25 cellular contexts compared by ENCODE assay signal in the genomic region with DNA sequence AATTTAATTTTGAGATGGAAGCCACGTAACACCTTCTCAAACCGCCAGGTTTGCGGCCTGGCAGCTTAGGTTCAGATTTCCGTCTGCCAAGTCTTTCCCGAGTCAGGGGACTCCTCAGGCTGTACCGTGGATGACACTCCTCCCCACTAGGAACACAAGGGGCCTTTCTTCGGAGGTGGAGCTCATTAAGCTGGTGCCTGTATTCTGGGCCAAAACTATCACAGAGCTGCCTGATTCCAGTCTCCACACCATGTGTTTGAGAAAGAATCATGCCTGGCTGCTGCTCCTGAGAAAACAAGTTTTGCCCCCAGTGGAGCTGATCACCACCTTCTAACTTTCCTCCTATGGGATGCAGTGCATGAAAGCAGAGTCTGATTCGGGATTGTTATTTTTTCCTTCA. TPM values are rescaled to one million over a fixed set of nuclear protein-coding genes. Genes with fewer than 3 reads are reported as not detected.
A peak's percentile ranks its signal among the peaks of the same experiment; 100 is the strongest.
DNase-seq lines count a peak whose midpoint lies in the region; ATAC-seq, FAIRE-seq and TF ChIP-seq lines count a peak whose summit lies in the region.
"Had no signal": no experiment of that assay in that cellular context is flagged by ENCODE, and none has a peak within 500 bp of the region (broad histone marks: within the 10 kb centered on the region; RNA-seq: fewer than 3 reads in every experiment).

No MANE protein-coding gene starts in this region.

- no peak for TF ChIP-seq POLR2A in gastrocnemius medialis (IDR thresholded peaks at IDR 0.05)

- H3K27ac ChIP-seq in cardiac muscle cell, result peak overlapping the region; percentile 35
- H3K27ac ChIP-seq in heart right ventricle, result no peak overlapping the region
- no peak overlapping the region for H3K27ac ChIP-seq in gastrocnemius medialis
- H3K27ac ChIP-seq: BLaER1 had no signal

- H3K9me3 Mint-ChIP-seq in endothelial cell (ENCODE audit: unreplicated experiment), result no peaks in the 10 kb centered on the region
- H3K9me3 Mint-ChIP-seq in osteocyte (ENCODE audit: unreplicated experiment), result peaks cover 7% of the 10 kb centered on the region
- H3K9me3 Mint-ChIP-seq in type B pancreatic cell, result no peaks in the 10 kb centered on the region
- no peaks in the 10 kb centered on the region for H3K9me3 Mint-ChIP-seq in activated CD4-positive, alpha-beta memory T cell treated with anti-CD3 and anti-CD28 coated beads, Interleukin-2, amount 10 ng/mL, durations not matched to agents 7 days and 5 days
- H3K9me3 Mint-ChIP-seq: HFFc6 had no signal

- H3K9me3 ChIP-seq in cardiac muscle cell (ENCODE audit: low read depth) (no peaks in the 10 kb centered on the region), heart right ventricle (peaks cover 0 to 34% (median 3%) of the 10 kb centered on the region in 11 donors), gastrocnemius medialis (no peaks in the 10 kb centered on the region)

- no peak for DNase-seq in cardiac muscle cell (ENCODE audit: low read depth in 1 of 2, low spot score in 1 of 2)
- no peak for DNase-seq in heart right ventricle
- no peak for DNase-seq in endothelial cell (ENCODE audit: low spot score)
- DNase-seq in osteocyte (ENCODE audit: extremely low spot score, unreplicated experiment), result peak; percentile 54
- DNase-seq in type B pancreatic cell (ENCODE audit: extremely low spot score, unreplicated experiment), result peak; percentile 27
- no peak for DNase-seq in urothelium cell line (ENCODE audit: low spot score)
- no peak for DNase-seq in gastrocnemius medialis
- no peak for DNase-seq in activated CD4-positive, alpha-beta memory T cell treated with anti-CD3 and anti-CD28 coated beads, Interleukin-2, amount 10 ng/mL, durations not matched to agents 7 days and 5 days
- DNase-seq: 8988T; CD4-positive, alpha-beta memory T cell; DMS153; DMS79; GDM1; HFFc6 had no signal

- no peaks in the 10 kb centered on the region for H3K27me3 ChIP-seq in cardiac muscle cell
- no peaks in the 10 kb centered on the region for H3K27me3 ChIP-seq in heart right ventricle
- no peaks in the 10 kb centered on the region for H3K27me3 ChIP-seq in gastrocnemius medialis

- peak overlapping the region; percentile 54 for H3K27ac Mint-ChIP-seq in endothelial cell (ENCODE audit: unreplicated experiment)
- H3K27ac Mint-ChIP-seq in osteocyte (ENCODE audit: unreplicated experiment), result no peak overlapping the region
- H3K27ac Mint-ChIP-seq in type B pancreatic cell, result no peak overlapping the region
- H3K27ac Mint-ChIP-seq in activated CD4-positive, alpha-beta memory T cell treated with anti-CD3 and anti-CD28 coated beads, Interleukin-2, amount 10 ng/mL, durations not matched to agents 7 days and 5 days, result no peak overlapping the region
- H3K27ac Mint-ChIP-seq: GM23338, HFFc6 had no signal

- in situ Hi-C loops in gastrocnemius medialis (cut with MboI; ENCODE audit: low sequenced_read_pairs in 4 of 4), result no loop called here

- POLR2A ChIA-PET in activated CD4-positive, alpha-beta memory T cell treated with anti-CD3 and anti-CD28 coated beads, Interleukin-2, amount 10 ng/mL, durations not matched to agents 7 days and 5 days (lab: Charles Lee), result interaction anchor here (1.1 kb wide), 1 partner anchor 44 kb away, joined by 3 read pairs; no protein-coding TSS in a partner anchor

- ATAC-seq in heart right ventricle (no peak), gastrocnemius medialis (no peak)
- ATAC-seq: GM23338, HCT116 had no signal

- CTCF ChIA-PET in activated CD4-positive, alpha-beta memory T cell treated with anti-CD3 and anti-CD28 coated beads, Interleukin-2, amount 10 ng/mL, durations not matched to agents 7 days and 5 days (lab: Charles Lee), result no interaction called here

- no peak overlapping the region for H3K4me3 ChIP-seq in cardiac muscle cell
- no peak overlapping the region for H3K4me3 ChIP-seq in heart right ventricle
- no peak overlapping the region for H3K4me3 ChIP-seq in gastrocnemius medialis
- H3K4me3 ChIP-seq: BLaER1, GM23338 had no signal

- intact Hi-C loops in heart right ventricle (cut with DNase I), result no loop called here
- intact Hi-C loops in gastrocnemius medialis (cut with DNase I; ENCODE audit: low total_unique reads), result no loop called here

- no peaks in the 10 kb centered on the region for H3K4me1 Mint-ChIP-seq in endothelial cell (ENCODE audit: unreplicated experiment)
- no peaks in the 10 kb centered on the region for H3K4me1 Mint-ChIP-seq in osteocyte (ENCODE audit: unreplicated experiment)
- no peaks in the 10 kb centered on the region for H3K4me1 Mint-ChIP-seq in type B pancreatic cell (ENCODE audit: unreplicated experiment)
- H3K4me1 Mint-ChIP-seq in activated CD4-positive, alpha-beta memory T cell treated with anti-CD3 and anti-CD28 coated beads, Interleukin-2, amount 10 ng/mL, durations not matched to agents 7 days and 5 days, result no peaks in the 10 kb centered on the region
- H3K4me1 Mint-ChIP-seq: CD14-positive monocyte; CD4-positive, alpha-beta memory T cell; GM23338 had no signal

- H3K36me3 Mint-ChIP-seq in endothelial cell (ENCODE audit: low read depth, unreplicated experiment) (peaks cover 6% of the 10 kb centered on the region), osteocyte (ENCODE audit: unreplicated experiment) (peaks cover 42% of the 10 kb centered on the region), type B pancreatic cell (peaks cover 54% of the 10 kb centered on the region)
- peaks cover 67% of the 10 kb centered on the region for H3K36me3 Mint-ChIP-seq in activated CD4-positive, alpha-beta memory T cell treated with anti-CD3 and anti-CD28 coated beads, Interleukin-2, amount 10 ng/mL, durations not matched to agents 7 days and 5 days (ENCODE audit: low read depth)

- peak overlapping the region; percentile 18 for H3K4me3 Mint-ChIP-seq in endothelial cell (ENCODE audit: unreplicated experiment)
- H3K4me3 Mint-ChIP-seq in osteocyte (ENCODE audit: unreplicated experiment), result no peak overlapping the region
- H3K4me3 Mint-ChIP-seq in type B pancreatic cell, result no peak overlapping the region
- H3K4me3 Mint-ChIP-seq in activated CD4-positive, alpha-beta memory T cell treated with anti-CD3 and anti-CD28 coated beads, Interleukin-2, amount 10 ng/mL, durations not matched to agents 7 days and 5 days, result no peak overlapping the region
- H3K4me3 Mint-ChIP-seq: CD14-positive monocyte; CD4-positive, alpha-beta memory T cell; GM23338; HFFc6 had no signal

- H3K36me3 ChIP-seq in cardiac muscle cell (peaks cover 11% of the 10 kb centered on the region), heart right ventricle (peaks cover 0 to 71% (median 17%) of the 10 kb centered on the region in 9 donors), gastrocnemius medialis (peaks cover 0 to 19% of the 10 kb centered on the region in 2 donors)

- H3K4me1 ChIP-seq in cardiac muscle cell (ENCODE audit: low read depth), result no peaks in the 10 kb centered on the region
- no peaks in the 10 kb centered on the region for H3K4me1 ChIP-seq in heart right ventricle
- H3K4me1 ChIP-seq in gastrocnemius medialis, result no peaks in the 10 kb centered on the region
- H3K4me1 ChIP-seq: BLaER1 had no signal

- TF ChIP-seq CTCF in cardiac muscle cell (IDR thresholded peaks at IDR 0.05; ENCODE audit: low read depth, low read length) (no peak), heart right ventricle (IDR thresholded peaks at IDR 0.05) (no peak), endothelial cell (IDR thresholded peaks at IDR 0.05; ENCODE audit: unreplicated experiment) (no peak), osteocyte (IDR thresholded peaks at IDR 0.05) (no peak), type B pancreatic cell (conservative IDR thresholded peaks at IDR 0.05) (no peak), gastrocnemius medialis (IDR thresholded peaks at IDR 0.05 in 4 of 5, conservative IDR thresholded peaks at IDR 0.05 in 1 of 5) (no peak)

- H3K27me3 Mint-ChIP-seq in endothelial cell (ENCODE audit: unreplicated experiment), result peaks cover 2% of the 10 kb centered on the region
- no peaks in the 10 kb centered on the region for H3K27me3 Mint-ChIP-seq in osteocyte (ENCODE audit: unreplicated experiment)
- no peaks in the 10 kb centered on the region for H3K27me3 Mint-ChIP-seq in type B pancreatic cell
- H3K27me3 Mint-ChIP-seq in activated CD4-positive, alpha-beta memory T cell treated with anti-CD3 and anti-CD28 coated beads, Interleukin-2, amount 10 ng/mL, durations not matched to agents 7 days and 5 days, result no peaks in the 10 kb centered on the region

- WGBS in heart right ventricle, 2 donors, result 94 to 95% methylated on average over 8 of the region's 8 CpGs

- FAIRE-seq in urothelium cell line (lab: Jason Lieb, UNC), result no peak
- FAIRE-seq: GM12892, GM18507, H54, HTR-8/SVneo had no signal

RNA-seq across cellular contexts. Expression of gene TMEM209, which starts 44.8 kb away (rescaled TPM):
- total RNA-seq in cardiac muscle cell (8.5 and 14.2 TPM in 2 replicates), heart right ventricle (10 to 100 TPM in 8 of 10 donors, 1 to 10 TPM in 2; 7.7 to 14.7 (median 12.6) TPM), endothelial cell (ENCODE audit: unreplicated experiment) (11.8 TPM), osteocyte (22.7 and 23.4 TPM in 2 replicates), type B pancreatic cell (ENCODE audit: low replicate concordance) (25.1 and 36.1 TPM in 2 replicates), gastrocnemius medialis (10 to 100 TPM in 2 of 4 donors, 1 to 10 TPM in 2; 5.4 to 14.0 (median 9.9) TPM)
- polyA plus RNA-seq in cardiac muscle cell (14.0 and 18.2 TPM in 2 replicates), heart right ventricle (1 to 10 TPM; 5.9 to 6.4 TPM)
- total RNA-seq in activated CD4-positive, alpha-beta memory T cell treated with anti-CD3 and anti-CD28 coated beads, Interleukin-2, amount 10 ng/mL, durations not matched to agents 7 days and 5 days, result 10 to 100 TPM; 35.5 to 35.7 TPM

RNA-seq across cellular contexts. Expression of gene SSMEM1, which starts 47.2 kb away (rescaled TPM):
- total RNA-seq in cardiac muscle cell (not detected in 2 replicates), heart right ventricle (not detected), endothelial cell (ENCODE audit: unreplicated experiment) (not detected), osteocyte (not detected in 2 replicates), type B pancreatic cell (ENCODE audit: low replicate concordance) (not detected in 2 replicates), gastrocnemius medialis (not detected)
- polyA plus RNA-seq in cardiac muscle cell (not detected in 2 replicates), heart right ventricle (not detected)
- total RNA-seq in activated CD4-positive, alpha-beta memory T cell treated with anti-CD3 and anti-CD28 coated beads, Interleukin-2, amount 10 ng/mL, durations not matched to agents 7 days and 5 days, result not detected
- total RNA-seq: A673; CD4-positive, alpha-beta memory T cell; Daoy; GM23338; HFFc6 had no signal
- polyA plus RNA-seq: AG04450; CD14-positive monocyte; CD4-positive, alpha-beta memory T cell; GM23338 had no signal

Comparison
In these comparisons a context has a peak if more than half of its experiments do, and no peak if none do; other contexts are left out.
1. DNase-seq: peak in osteocyte (single experiment) and type B pancreatic cell (single experiment); none in cardiac muscle cell (0 of 2), heart right ventricle (0 of 2), endothelial cell (single experiment), urothelium cell line (single experiment), gastrocnemius medialis (0 of 2) and activated CD4-positive, alpha-beta memory T cell treated with anti-CD3 and anti-CD28 coated beads, Interleukin-2, amount 10 ng/mL, durations not matched to agents 7 days and 5 days (single experiment).